1 cellular context compared by ENCODE assay signal in genomic region chr11:65919151-65920034, GRCh38.
TF ChIP-seq lines count a peak whose summit lies in the region.

TSS of gene DRAP1 (plus strand) at chr11:65919426. CDS start at chr11:65919502, 76 bp downstream.

TF ChIP-seq in K562, 482 proteins besides CTCF, POLR2A, EP300 and RAD21 (continued from another document and continues in another):
- TF ChIP-seq ZNF407 (IDR thresholded peaks at IDR 0.05; ENCODE audit: low read depth) (no peak), PHB2 (IDR thresholded peaks at IDR 0.05; ENCODE audit: low read depth) (no peak), SNAPC5 (CRISPR knock-in tag; IDR thresholded peaks at IDR 0.05) (no peak), NFE2L1 (tag; IDR thresholded peaks at IDR 0.05; ENCODE audit: borderline replicate concordance, low read depth) (no peak), POLR3G (IDR thresholded peaks at IDR 0.05; ENCODE audit: extremely low read depth, insufficient read length, insufficient replicate concordance) (no peak), HIVEP1 (CRISPR knock-in tag; IDR thresholded peaks at IDR 0.05) (peak; percentile 93), HDGF (IDR thresholded peaks at IDR 0.05) (no peak), GMEB1 (CRISPR knock-in tag; IDR thresholded peaks at IDR 0.05) (peak; percentile 76), E2F3 (CRISPR knock-in tag; IDR thresholded peaks at IDR 0.05) (peak; percentile 84), ZC3H11A (IDR thresholded peaks at IDR 0.05; ENCODE audit: low read depth, low read length) (peak; percentile 80; the same call in 1 of the 2 replicates), MEIS2 (IDR thresholded peaks at IDR 0.05; ENCODE audit: partially characterized antibody) (peak; percentile 19), PYGO2 (tag; IDR thresholded peaks at IDR 0.05) (no peak), FOXK1 (CRISPR knock-in tag; IDR thresholded peaks at IDR 0.05; ENCODE audit: borderline replicate concordance) (no peak), THRB (CRISPR knock-in tag; conservative IDR thresholded peaks at IDR 0.05) (no peak), TRIM28 (IDR thresholded peaks at IDR 0.05) (no peak; the same call in 1 of the 2 replicates), AFF1 (IDR thresholded peaks at IDR 0.05; ENCODE audit: low read depth in 1 of 2, partially characterized antibody in 2 of 2) (peak in 1 of 2 experiments; percentile 71), PRPF4 (IDR thresholded peaks at IDR 0.05; ENCODE audit: insufficient read depth, low read depth, low read length, poor library complexity, severe bottlenecking) (no peak), KDM1A (IDR thresholded peaks at IDR 0.05) (no peak), EHMT2 (IDR thresholded peaks at IDR 0.05) (no peak), ZMIZ1 (IDR thresholded peaks at IDR 0.05; ENCODE audit: low read depth in 2 of 2, low read length in 2 of 2) (peak; percentile 66 to 77; a peak in 2 of 4 replicates), ATF6 (CRISPR knock-in tag; IDR thresholded peaks at IDR 0.05) (no peak), GTF2B (IDR thresholded peaks at IDR 0.05; ENCODE audit: extremely low read depth, insufficient read length) (no peak), CBX3 (IDR thresholded peaks at IDR 0.05; ENCODE audit: borderline replicate concordance in 1 of 2, low read length in 2 of 2) (peak in 1 of 2 experiments; percentile 78; a peak in 2 of 3 replicates), ZNF165 (CRISPR knock-in tag; IDR thresholded peaks at IDR 0.05; ENCODE audit: borderline replicate concordance) (no peak), NKRF (IDR thresholded peaks at IDR 0.05; ENCODE audit: borderline replicate concordance) (no peak), ZNF143 (CRISPR knock-in tag; IDR thresholded peaks at IDR 0.05) (no peak)
